10 cellular contexts compared by ENCODE assay signal in the genomic region with DNA sequence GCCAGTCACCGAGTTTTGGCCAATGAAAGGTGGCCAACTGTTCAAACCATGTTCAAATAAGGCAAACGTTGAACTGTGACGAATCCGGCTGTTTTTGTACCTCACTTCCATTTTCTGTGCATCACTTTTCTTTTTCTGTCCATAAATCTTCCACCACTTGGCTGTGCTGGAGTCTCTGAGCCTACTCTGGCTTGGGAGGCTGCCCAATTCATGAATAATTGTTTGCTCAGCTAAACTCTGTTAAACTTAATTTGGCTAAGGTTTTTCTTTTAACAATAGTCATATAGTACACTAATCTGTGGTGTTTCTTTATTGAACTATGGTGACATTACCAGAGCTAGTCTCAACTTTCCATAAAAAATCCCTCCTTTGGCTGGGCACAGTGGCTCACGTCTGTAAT.
"Had no signal": no experiment of that assay in that cellular context is flagged by ENCODE, and none has a peak within 500 bp of the region (broad histone marks: within the 10 kb centered on the region; RNA-seq: fewer than 3 reads in every experiment).

No MANE protein-coding gene starts in this region.

- DNase-seq: activated CD4-positive, alpha-beta T cell treated with anti-CD3 and anti-CD28 coated beads, Interleukin-2, amount 50 U/mL, for 4 hours; activated CD4-positive, CD25-positive, alpha-beta regulatory T cell treated with anti-CD3 and anti-CD28 coated beads, Interleukin-2, amount 50 U/mL, for 72 hours; activated CD8-positive, alpha-beta memory T cell treated with anti-CD3 and anti-CD28 coated beads, Interleukin-2, amount 10 ng/mL, durations not matched to agents 7 days and 5 days; activated gamma-delta T cell; activated naive CD8-positive, alpha-beta T cell treated with anti-CD3 and anti-CD28 coated beads for 36 hours; activated T-cell treated with anti-CD3 and anti-CD28 coated beads, Interleukin-2, amount 50 U/mL, for 24 hours; ovary; stimulated activated CD4-positive, alpha-beta T cell treated with anti-CD3 and anti-CD28 coated beads, Interleukin-12 subunit alpha, Interleukin-12 subunit beta, amount 100 ng/mL, for 4 hours; stimulated activated naive CD4-positive, alpha-beta T cell; upper lobe of left lung had no signal

- H3K4me3 ChIP-seq: ovary, upper lobe of left lung had no signal

- ATAC-seq: activated CD8-positive, alpha-beta memory T cell treated with anti-CD3 and anti-CD28 coated beads, Interleukin-2, amount 10 ng/mL, durations not matched to agents 7 days and 5 days had no signal

- H3K27ac ChIP-seq: ovary, upper lobe of left lung had no signal
